Comparison of ENCODE assay signal across 1 cellular context in the genomic region with DNA sequence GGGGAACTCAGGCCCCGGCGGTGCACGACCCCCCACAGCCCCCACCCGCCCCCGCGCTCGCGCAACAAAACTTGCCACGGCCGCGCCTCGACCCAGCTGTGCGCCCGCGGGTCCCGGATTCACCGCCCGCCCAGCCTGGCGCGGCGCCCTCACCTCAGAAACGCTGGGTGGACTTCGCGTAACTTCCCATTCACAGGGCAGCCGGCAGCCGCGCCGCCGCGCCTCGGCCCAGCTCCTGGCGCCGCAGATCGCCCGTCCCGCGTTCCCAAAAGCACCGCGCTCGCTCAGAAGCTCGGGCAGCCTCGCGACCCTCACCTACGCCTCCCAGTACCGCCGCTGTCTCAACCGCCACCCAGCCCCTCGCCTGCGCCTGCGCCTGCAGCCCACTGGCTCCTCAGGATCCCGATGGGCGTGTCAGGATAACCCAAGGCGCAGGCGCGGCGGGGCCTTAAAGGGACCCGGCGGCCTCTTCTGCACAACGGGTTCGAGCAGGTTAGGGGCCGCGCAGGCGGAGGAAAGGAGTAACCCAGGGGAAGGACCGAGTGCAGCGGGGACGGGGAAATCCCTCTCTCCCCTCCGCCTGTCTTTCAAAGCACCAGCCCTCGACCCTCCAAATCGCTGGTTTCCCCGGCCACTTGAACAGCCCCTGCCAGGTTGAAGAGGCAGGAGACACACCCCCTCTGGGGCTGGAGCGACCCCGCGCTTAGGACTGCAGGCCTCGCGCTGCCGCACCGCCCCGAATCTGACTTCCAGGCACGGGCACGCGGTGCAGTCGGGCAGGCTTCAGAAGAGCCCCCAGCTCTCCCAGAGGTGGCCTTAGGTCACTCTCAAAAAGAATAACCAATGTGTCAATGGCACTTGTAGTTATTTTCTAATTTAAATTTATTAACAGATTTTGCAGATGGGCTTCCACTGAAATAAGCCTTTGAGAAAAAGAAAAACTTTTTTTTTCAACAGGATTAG.
TF ChIP-seq lines count a peak whose summit lies in the region.

Gene NBPF1, minus strand, starts transcription at position 380 of the 963 bp plus-strand sequence.

TF ChIP-seq in K562, 482 proteins besides CTCF, POLR2A, EP300 and RAD21 (continued from another document and continues in another):
- TF ChIP-seq ZNF609 (CRISPR knock-in tag; IDR thresholded peaks at IDR 0.05; ENCODE audit: borderline replicate concordance) (peak; percentile 98), STAT5A (IDR thresholded peaks at IDR 0.05; ENCODE audit: borderline replicate concordance, low read length) (no peak), ZNF444 (CRISPR knock-in tag; IDR thresholded peaks at IDR 0.05) (0 out of 2 replicates have a peak, but pooled peaks have one; percentile 16), PTRF (tag; IDR thresholded peaks at IDR 0.05) (no peak), ZNF551 (CRISPR knock-in tag; IDR thresholded peaks at IDR 0.05) (no peak), SLC30A9 (CRISPR knock-in tag; IDR thresholded peaks at IDR 0.05) (no peak), ZNF584 (CRISPR knock-in tag; IDR thresholded peaks at IDR 0.05; ENCODE audit: low read depth) (no peak), SMAD1 (IDR thresholded peaks at IDR 0.05; ENCODE audit: low read depth, low read length, partially characterized antibody) (no peak), ZNF408 (CRISPR knock-in tag; IDR thresholded peaks at IDR 0.05; ENCODE audit: low read depth) (peak; percentile 2; the same call in 1 of the 2 replicates), ESRRB (CRISPR knock-in tag; IDR thresholded peaks at IDR 0.05; ENCODE audit: borderline replicate concordance) (peak; percentile 68; the same call in 1 of the 2 replicates), KAT7 (CRISPR knock-in tag; IDR thresholded peaks at IDR 0.05; ENCODE audit: borderline replicate concordance) (no peak), PYGO2 (tag; IDR thresholded peaks at IDR 0.05) (no peak), PATZ1 (CRISPR knock-in tag; IDR thresholded peaks at IDR 0.05; ENCODE audit: borderline replicate concordance) (no peak), HDAC8 (tag; IDR thresholded peaks at IDR 0.05) (no peak; the same call in none of the 2 replicates), U2AF1 (optimal IDR thresholded peaks at IDR 0.05; ENCODE audit: low read depth, low read length) (peak; percentile 99), POLR3A (IDR thresholded peaks at IDR 0.05; ENCODE audit: borderline replicate concordance, extremely low read depth, insufficient read depth, insufficient read length) (no peak), SAP30 (IDR thresholded peaks at IDR 0.05; ENCODE audit: borderline replicate concordance, insufficient read depth, low read depth, low read length, poor library complexity, severe bottlenecking) (peak; percentile 98), HNRNPH1 (optimal IDR thresholded peaks at IDR 0.05; ENCODE audit: low read depth, low read length) (no peak), ZFP1 (CRISPR knock-in tag; IDR thresholded peaks at IDR 0.05) (peak; percentile 78), ZNF583 (CRISPR knock-in tag; IDR thresholded peaks at IDR 0.05) (peak; percentile 86), ZSCAN32 (CRISPR knock-in tag; IDR thresholded peaks at IDR 0.05) (0 out of 2 replicates have a peak, but pooled peaks have one; percentile 53), TAL1 (IDR thresholded peaks at IDR 0.05) (no peak), SPI1 (IDR thresholded peaks at IDR 0.05; ENCODE audit: borderline replicate concordance, low read depth, low read length) (no peak), CHD1 (IDR thresholded peaks at IDR 0.05; ENCODE audit: low read length) (peak; percentile 93), ZNF24 (IDR thresholded peaks at IDR 0.05) (no peak), STAT5B (CRISPR knock-in tag; IDR thresholded peaks at IDR 0.05) (no peak), ZNF280A (IDR thresholded peaks at IDR 0.05; ENCODE audit: low read depth, partially characterized antibody) (no peak), EZH2 (IDR thresholded peaks at IDR 0.05; ENCODE audit: borderline replicate concordance, low read depth, low read length) (no peak)
- TF ChIP-seq, protein P1, sequence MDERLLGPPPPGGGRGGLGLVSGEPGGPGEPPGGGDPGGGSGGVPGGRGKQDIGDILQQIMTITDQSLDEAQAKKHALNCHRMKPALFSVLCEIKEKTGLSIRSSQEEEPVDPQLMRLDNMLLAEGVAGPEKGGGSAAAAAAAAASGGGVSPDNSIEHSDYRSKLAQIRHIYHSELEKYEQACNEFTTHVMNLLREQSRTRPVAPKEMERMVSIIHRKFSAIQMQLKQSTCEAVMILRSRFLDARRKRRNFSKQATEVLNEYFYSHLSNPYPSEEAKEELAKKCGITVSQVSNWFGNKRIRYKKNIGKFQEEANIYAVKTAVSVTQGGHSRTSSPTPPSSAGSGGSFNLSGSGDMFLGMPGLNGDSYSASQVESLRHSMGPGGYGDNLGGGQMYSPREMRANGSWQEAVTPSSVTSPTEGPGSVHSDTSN (CRISPR knock-in tag; IDR thresholded peaks at IDR 0.05; ENCODE audit: low read depth), result no peak
- TF ChIP-seq, protein P1 (tag; conservative IDR thresholded peaks at IDR 0.05; ENCODE audit: low read depth), result no peak
- TF ChIP-seq, protein P2, sequence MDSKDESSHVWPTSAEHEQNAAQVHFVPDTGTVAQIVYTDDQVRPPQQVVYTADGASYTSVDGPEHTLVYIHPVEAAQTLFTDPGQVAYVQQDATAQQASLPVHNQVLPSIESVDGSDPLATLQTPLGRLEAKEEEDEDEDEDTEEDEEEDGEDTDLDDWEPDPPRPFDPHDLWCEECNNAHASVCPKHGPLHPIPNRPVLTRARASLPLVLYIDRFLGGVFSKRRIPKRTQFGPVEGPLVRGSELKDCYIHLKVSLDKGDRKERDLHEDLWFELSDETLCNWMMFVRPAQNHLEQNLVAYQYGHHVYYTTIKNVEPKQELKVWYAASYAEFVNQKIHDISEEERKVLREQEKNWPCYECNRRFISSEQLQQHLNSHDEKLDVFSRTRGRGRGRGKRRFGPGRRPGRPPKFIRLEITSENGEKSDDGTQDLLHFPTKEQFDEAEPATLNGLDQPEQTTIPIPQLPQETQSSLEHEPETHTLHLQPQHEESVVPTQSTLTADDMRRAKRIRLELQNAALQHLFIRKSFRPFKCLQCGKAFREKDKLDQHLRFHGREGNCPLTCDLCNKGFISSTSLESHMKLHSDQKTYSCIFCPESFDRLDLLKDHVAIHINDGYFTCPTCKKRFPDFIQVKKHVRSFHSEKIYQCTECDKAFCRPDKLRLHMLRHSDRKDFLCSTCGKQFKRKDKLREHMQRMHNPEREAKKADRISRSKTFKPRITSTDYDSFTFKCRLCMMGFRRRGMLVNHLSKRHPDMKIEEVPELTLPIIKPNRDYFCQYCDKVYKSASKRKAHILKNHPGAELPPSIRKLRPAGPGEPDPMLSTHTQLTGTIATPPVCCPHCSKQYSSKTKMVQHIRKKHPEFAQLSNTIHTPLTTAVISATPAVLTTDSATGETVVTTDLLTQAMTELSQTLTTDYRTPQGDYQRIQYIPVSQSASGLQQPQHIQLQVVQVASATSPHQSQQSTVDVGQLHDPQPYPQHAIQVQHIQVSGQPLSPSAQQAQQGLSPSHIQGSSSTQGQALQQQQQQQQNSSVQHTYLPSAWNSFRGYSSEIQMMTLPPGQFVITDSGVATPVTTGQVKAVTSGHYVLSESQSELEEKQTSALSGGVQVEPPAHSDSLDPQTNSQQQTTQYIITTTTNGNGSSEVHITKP (IDR thresholded peaks at IDR 0.05; ENCODE audit: partially characterized antibody), result no peak
- TF ChIP-seq, protein P3, sequence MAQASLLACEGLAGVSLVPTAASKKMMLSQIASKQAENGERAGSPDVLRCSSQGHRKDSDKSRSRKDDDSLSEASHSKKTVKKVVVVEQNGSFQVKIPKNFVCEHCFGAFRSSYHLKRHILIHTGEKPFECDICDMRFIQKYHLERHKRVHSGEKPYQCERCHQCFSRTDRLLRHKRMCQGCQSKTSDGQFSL (CRISPR knock-in tag; IDR thresholded peaks at IDR 0.05), result no peak
- TF ChIP-seq, protein P3 (tag; IDR thresholded peaks at IDR 0.05), result no peak
- TF ChIP-seq, protein P4, sequence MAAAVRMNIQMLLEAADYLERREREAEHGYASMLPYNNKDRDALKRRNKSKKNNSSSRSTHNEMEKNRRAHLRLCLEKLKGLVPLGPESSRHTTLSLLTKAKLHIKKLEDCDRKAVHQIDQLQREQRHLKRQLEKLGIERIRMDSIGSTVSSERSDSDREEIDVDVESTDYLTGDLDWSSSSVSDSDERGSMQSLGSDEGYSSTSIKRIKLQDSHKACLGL (CRISPR knock-in tag; IDR thresholded peaks at IDR 0.05; ENCODE audit: borderline replicate concordance, poor library complexity, severe bottlenecking), result peak; percentile 70
- TF ChIP-seq, protein P5, sequence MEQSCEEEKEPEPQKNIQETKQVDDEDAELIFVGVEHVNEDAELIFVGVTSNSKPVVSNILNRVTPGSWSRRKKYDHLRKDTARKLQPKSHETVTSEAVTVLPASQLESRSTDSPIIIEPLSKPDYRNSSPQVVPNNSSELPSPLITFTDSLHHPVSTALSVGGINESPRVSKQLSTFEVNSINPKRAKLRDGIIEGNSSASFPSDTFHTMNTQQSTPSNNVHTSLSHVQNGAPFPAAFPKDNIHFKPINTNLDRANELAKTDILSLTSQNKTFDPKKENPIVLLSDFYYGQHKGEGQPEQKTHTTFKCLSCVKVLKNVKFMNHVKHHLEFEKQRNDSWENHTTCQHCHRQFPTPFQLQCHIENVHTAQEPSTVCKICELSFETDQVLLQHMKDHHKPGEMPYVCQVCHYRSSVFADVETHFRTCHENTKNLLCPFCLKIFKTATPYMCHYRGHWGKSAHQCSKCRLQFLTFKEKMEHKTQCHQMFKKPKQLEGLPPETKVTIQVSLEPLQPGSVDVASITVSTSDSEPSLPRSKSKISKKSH (CRISPR knock-in tag; IDR thresholded peaks at IDR 0.05), result no peak
